In genomic region chr17:78448356-78448993, GRCh38 we compare ENCODE assay signal across 14 cellular contexts.
DNase-seq lines count a peak whose midpoint lies in the region; ATAC-seq and TF ChIP-seq lines count a peak whose summit lies in the region.
"Had no signal": no experiment of that assay in that cellular context is flagged by ENCODE, and none has a peak within 500 bp of the region (broad histone marks: within the 10 kb centered on the region; RNA-seq: fewer than 3 reads in every experiment).

No MANE protein-coding gene starts in this region.

- TF ChIP-seq POLR2A in NB4 (IDR thresholded peaks at IDR 0.05; ENCODE audit: extremely low read depth, insufficient read length): no peak
- TF ChIP-seq POLR2A in uterus (IDR thresholded peaks at IDR 0.05): no peak

- no peaks in the 10 kb centered on the region for H3K9me3 ChIP-seq in uterus
- H3K9me3 ChIP-seq: esophagus squamous epithelium, vagina had no signal

- DNase-seq in GM10266 (ENCODE audit: extremely low spot score) (no peak), NB4 (ENCODE audit: low read depth) (peak; percentile 59), choroid plexus epithelial cell (ENCODE audit: low read depth) (no peak), omental fat pad (ENCODE audit: low spot score) (no peak), GF-D8 (lab: John Stamatoyannopoulos, UW) (no peak), uterus (no peak)
- DNase-seq: activated T-cell treated with anti-CD3 and anti-CD28 coated beads, Interleukin-2, amount 50 U/mL, for 1 hour; CD8-positive, alpha-beta T cell; central memory CD4-positive, alpha-beta T cell; esophagus squamous epithelium had no signal

- H3K4me3 ChIP-seq in NB4 (ENCODE audit: low read depth, low read length) (no peak overlapping the region), choroid plexus epithelial cell (ENCODE audit: low read depth, low read length) (no peak overlapping the region), uterus (no peak overlapping the region)
- H3K4me3 ChIP-seq: esophagus squamous epithelium, skin epidermis, vagina had no signal

- intact Hi-C loops in uterus (cut with DNase I; ENCODE audit: low total_unique reads): no loop called here

- no peak overlapping the region for H3K27ac ChIP-seq in 22Rv1
- H3K27ac ChIP-seq in uterus: no peak overlapping the region
- H3K27ac ChIP-seq: esophagus squamous epithelium, skin epidermis, vagina had no signal

- no peaks in the 10 kb centered on the region for H3K4me1 ChIP-seq in uterus
- H3K4me1 ChIP-seq: esophagus squamous epithelium, vagina had no signal

- no peaks in the 10 kb centered on the region for H3K27me3 ChIP-seq in uterus
- H3K27me3 ChIP-seq: vagina had no signal

- H3K36me3 ChIP-seq in uterus: no peaks in the 10 kb centered on the region
- H3K36me3 ChIP-seq: esophagus squamous epithelium, vagina had no signal

- no peak for ATAC-seq in omental fat pad (ENCODE audit: low FRiP score)
- no peak for ATAC-seq in GM21786 (IDR thresholded peaks at IDR 0.05; ENCODE audit: unreplicated experiment)
- ATAC-seq: CD8-positive, alpha-beta T cell had no signal

- peak; percentile 12; the same call in 1 of the 2 replicates for TF ChIP-seq CTCF in 22Rv1 (IDR thresholded peaks at IDR 0.05)
- TF ChIP-seq CTCF in GM10266 (IDR thresholded peaks at IDR 0.05; ENCODE audit: control insufficient read depth, insufficient read depth, low read depth, missing control alignments): peak; percentile 20
- peak; percentile 60 for TF ChIP-seq CTCF in NB4 (IDR thresholded peaks at IDR 0.05; ENCODE audit: low read depth, low read length)
- TF ChIP-seq CTCF in choroid plexus epithelial cell (conservative IDR thresholded peaks at IDR 0.05; ENCODE audit: low read depth, low read length): peak; percentile 28
- no peak for TF ChIP-seq CTCF in omental fat pad (IDR thresholded peaks at IDR 0.05)
- no peak for TF ChIP-seq CTCF in uterus (IDR thresholded peaks at IDR 0.05)

Comparison
In these comparisons a context has a peak if more than half of its experiments do, and no peak if none do; other contexts are left out.
1. CTCF ChIP-seq: peak in 22Rv1 (single experiment), GM10266 (single experiment), NB4 (single experiment) and choroid plexus epithelial cell (single experiment); none in omental fat pad (0 of 3) and uterus (0 of 4).